25 cellular contexts compared by ENCODE assay signal in the genomic region with DNA sequence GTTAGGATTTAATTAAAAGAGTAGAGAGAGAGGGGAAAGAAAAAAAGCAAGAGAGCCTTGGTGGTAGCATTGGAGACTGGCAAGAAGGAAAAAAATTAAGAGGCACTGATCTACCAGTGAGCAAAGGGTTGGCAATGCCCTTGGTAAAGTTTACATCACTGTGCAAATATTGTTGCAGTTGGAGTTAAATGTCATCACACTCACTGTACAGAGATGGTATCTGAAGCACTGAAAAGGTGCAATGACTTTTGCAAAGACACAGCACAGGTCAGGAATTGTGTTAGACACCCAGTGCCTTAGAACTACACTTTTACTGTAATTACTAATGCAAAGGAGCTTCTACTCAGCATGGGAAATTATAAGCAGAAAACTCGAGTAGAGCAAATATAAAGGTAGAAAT.
DNase-seq lines count a peak whose midpoint lies in the region; ATAC-seq and TF ChIP-seq lines count a peak whose summit lies in the region.
"Had no signal": no experiment of that assay in that cellular context is flagged by ENCODE, and none has a peak within 500 bp of the region (broad histone marks: within the 10 kb centered on the region; RNA-seq: fewer than 3 reads in every experiment).

No MANE protein-coding gene starts in this region.

- no peak for TF ChIP-seq RAD21 in SK-N-SH (IDR thresholded peaks at IDR 0.05; ENCODE audit: low read length)

- intact Hi-C loops in PC-3 (cut with micrococcal nuclease), result loop anchor here (1.0 kb wide), 1 partner anchor 26 kb away; no protein-coding TSS in a partner anchor

- H3K9me2 ChIP-seq in SK-N-SH, result no peaks in the 10 kb centered on the region
- no peaks in the 10 kb centered on the region for H3K9me2 ChIP-seq in PC-3 (replicated peaks; ENCODE audit: low read length)

- H3K9me3 ChIP-seq in SK-N-SH (no peaks in the 10 kb centered on the region), PC-3 (ENCODE audit: low read length) (no peaks in the 10 kb centered on the region), skeletal muscle satellite cell (replicated peaks; ENCODE audit: low read length) (no peaks in the 10 kb centered on the region)
- H3K9me3 ChIP-seq: adrenal gland, ovary, testis had no signal

- no peaks in the 10 kb centered on the region for H3K36me3 Mint-ChIP-seq in stimulated activated naive B cell treated with anti-CD40 and anti-IgM and Interleukin-4, amounts not matched to agents 10 μg/mL and 1 μg/mL and 100 μg/mL, for 72 hours
- H3K36me3 Mint-ChIP-seq: brain had no signal

- H3K4me1 ChIP-seq in SK-N-SH (ENCODE audit: control insufficient read depth in 1 of 2, insufficient read depth in 2 of 2, low read depth in 1 of 2, low read length in 1 of 2) (peaks cover 6 to 36% of the 10 kb centered on the region in 2 experiments), PC-3 (ENCODE audit: insufficient read depth, low read length) (peaks cover 29% of the 10 kb centered on the region; the same call in 1 of the 2 replicates), skeletal muscle satellite cell (ENCODE audit: control insufficient read depth, insufficient read depth, low read length) (peaks cover 52% of the 10 kb centered on the region)
- H3K4me1 ChIP-seq: adrenal gland, testis had no signal

- 78% methylated on average over 1 of the region's 1 CpG for WGBS in SK-N-SH (ENCODE audit: low lambda C conversion rate)

- H3K27me3 ChIP-seq in SK-N-SH (ENCODE audit: insufficient read depth) (no peaks in the 10 kb centered on the region), PC-3 (ENCODE audit: low read length) (no peaks in the 10 kb centered on the region), skeletal muscle satellite cell (ENCODE audit: control insufficient read depth, insufficient read depth, low read length) (no peaks in the 10 kb centered on the region)
- H3K27me3 ChIP-seq: adrenal gland, ovary, testis had no signal

- H3K4me3 ChIP-seq in SK-N-SH (ENCODE audit: low read depth in 2 of 2, low read length in 1 of 2) (no peak overlapping the region), PC-3 (ENCODE audit: low read length) (peak overlapping the region; percentile 64), skeletal muscle satellite cell (ENCODE audit: low read length) (no peak overlapping the region)
- H3K4me3 ChIP-seq: adrenal gland, ovary, testis had no signal

- TF ChIP-seq EP300 in SK-N-SH (IDR thresholded peaks at IDR 0.05; ENCODE audit: borderline replicate concordance in 1 of 2, low read depth in 1 of 2, low read length in 1 of 2), result no peak

- TF ChIP-seq CTCF in SK-N-SH (IDR thresholded peaks at IDR 0.05) (no peak), PC-3 (conservative IDR thresholded peaks at IDR 0.05; ENCODE audit: low read depth, low read length) (no peak)

- H4K20me1 ChIP-seq in SK-N-SH (ENCODE audit: insufficient read depth) (no peaks in the 10 kb centered on the region), PC-3 (ENCODE audit: low read length) (no peaks in the 10 kb centered on the region)

- H3K27ac ChIP-seq in SK-N-SH (ENCODE audit: low read depth in 2 of 2, low read length in 1 of 2) (peak overlapping the region in 1 of 2 experiments; percentile 80; a peak in 2 of 4 replicates), PC-3 (ENCODE audit: low read length) (peak overlapping the region; percentile 93), epithelial cell of prostate (peak overlapping the region; percentile 92)
- H3K27ac ChIP-seq: adrenal gland, ovary, testis had no signal

- no peaks in the 10 kb centered on the region for H3K4me1 Mint-ChIP-seq in stimulated activated naive B cell treated with anti-CD40 and anti-IgM and Interleukin-4, amounts not matched to agents 10 μg/mL and 1 μg/mL and 100 μg/mL, for 72 hours
- H3K4me1 Mint-ChIP-seq: activated CD4-positive, alpha-beta memory T cell treated with anti-CD3 and anti-CD28 coated beads, Interleukin-2, amount 10 ng/mL, durations not matched to agents 7 days and 5 days had no signal

- DNase-seq in SK-N-SH (no peak), PC-3 (peak; percentile 74), epithelial cell of prostate (ENCODE audit: low read depth, low spot score) (peak; percentile 27), cerebellar nuclear complex (lab: John Stamatoyannopoulos, UW) (no peak), GM19240 (ENCODE audit: insufficient read length, low spot score) (no peak)
- no peak for DNase-seq in stimulated activated naive B cell treated with anti-CD40 and anti-IgM and Interleukin-4, amounts not matched to agents 10 μg/mL and 1 μg/mL and 100 μg/mL, for 72 hours
- DNase-seq: activated CD4-positive, alpha-beta memory T cell treated with anti-CD3 and anti-CD28 coated beads, Interleukin-2, amount 10 ng/mL, durations not matched to agents 7 days and 5 days; activated naive CD4-positive, alpha-beta T cell treated with anti-CD3 and anti-CD28 coated beads for 36 hours; adrenal gland; CD4-positive, alpha-beta T cell; hypothalamus; Karpas-422; MV-4-11; NCI-H1436; NCI-H226; nephron progenitor cell; ovary; small intestine; stimulated activated naive CD8-positive, alpha-beta T cell treated with anti-CD3 and anti-CD28 coated beads, Interleukin-15, Interleukin-2, amounts not matched to agents 100 U/mL and 50 U/mL, for 24 hours; testis had no signal

- H3F3A ChIP-seq in SK-N-SH (replicated peaks; ENCODE audit: insufficient read depth) (peaks cover 29% of the 10 kb centered on the region), PC-3 (ENCODE audit: low read length, unreplicated experiment) (no peaks in the 10 kb centered on the region)

- POLR2A ChIA-PET in SK-N-SH (lab: Yijun Ruan, JAX), result no interaction called here
- POLR2A ChIA-PET in PC-3 (lab: Charles Lee; ENCODE audit: unreplicated experiment), result interaction anchor here (0.6 kb wide), 1 partner anchor 9 kb away, joined by 12 read pairs; no protein-coding TSS in a partner anchor

- peaks cover 2 to 3% of the 10 kb centered on the region in 2 donors for H3K9me3 Mint-ChIP-seq in stimulated activated naive B cell treated with anti-CD40 and anti-IgM and Interleukin-4, amounts not matched to agents 10 μg/mL and 1 μg/mL and 100 μg/mL, for 72 hours
- H3K9me3 Mint-ChIP-seq: activated CD4-positive, alpha-beta memory T cell treated with anti-CD3 and anti-CD28 coated beads, Interleukin-2, amount 10 ng/mL, durations not matched to agents 7 days and 5 days; activated naive CD4-positive, alpha-beta T cell treated with anti-CD3 and anti-CD28 coated beads for 36 hours; brain; CD4-positive, alpha-beta T cell; nephron progenitor cell; T-helper 2 cell treated with Interferon-gamma antibody and Interleukin-4, amounts not matched to agents 5 μg/mL and 100 μg/mL, for 36 hours had no signal

- H3K9ac ChIP-seq in SK-N-SH, result peak overlapping the region; percentile 53; the same call in 1 of the 2 replicates
- H3K9ac ChIP-seq in PC-3 (ENCODE audit: low read length), result peak overlapping the region; percentile 72
- peak overlapping the region; percentile 45 for H3K9ac ChIP-seq in skeletal muscle satellite cell (ENCODE audit: low read depth, low read length)

- H3K36me3 ChIP-seq in SK-N-SH (replicated peaks in 1 of 2; ENCODE audit: control insufficient read depth in 1 of 2, insufficient read depth in 2 of 2, low read length in 1 of 2), result no peaks in the 10 kb centered on the region
- no peaks in the 10 kb centered on the region for H3K36me3 ChIP-seq in PC-3 (ENCODE audit: low read depth, low read length)
- H3K36me3 ChIP-seq in skeletal muscle satellite cell (ENCODE audit: insufficient read depth, low read length), result no peaks in the 10 kb centered on the region
- H3K36me3 ChIP-seq: adrenal gland, ovary had no signal

- no peak overlapping the region for H3K4me2 ChIP-seq in SK-N-SH
- H3K4me2 ChIP-seq in PC-3 (ENCODE audit: low read length), result peak overlapping the region; percentile 78
- peak overlapping the region; percentile 45 for H3K4me2 ChIP-seq in skeletal muscle satellite cell (ENCODE audit: low read length)

- H3K27ac Mint-ChIP-seq in stimulated activated naive B cell treated with anti-CD40 and anti-IgM and Interleukin-4, amounts not matched to agents 10 μg/mL and 1 μg/mL and 100 μg/mL, for 72 hours, result no peak overlapping the region
- H3K27ac Mint-ChIP-seq: activated CD4-positive, alpha-beta memory T cell treated with anti-CD3 and anti-CD28 coated beads, Interleukin-2, amount 10 ng/mL, durations not matched to agents 7 days and 5 days; activated naive CD4-positive, alpha-beta T cell treated with anti-CD3 and anti-CD28 coated beads for 36 hours; brain; CD4-positive, alpha-beta T cell; nephron progenitor cell; T-helper 2 cell treated with Interferon-gamma antibody and Interleukin-4, amounts not matched to agents 5 μg/mL and 100 μg/mL, for 36 hours had no signal

- H3K79me2 ChIP-seq in SK-N-SH (ENCODE audit: insufficient read depth) (no peaks in the 10 kb centered on the region), PC-3 (ENCODE audit: low read length) (peaks cover 19% of the 10 kb centered on the region)

- ATAC-seq in SK-N-SH treated with all-trans-retinoic acid at 6 μM for 48 hours (no peak), PC-3 (peak; percentile 75)
- ATAC-seq in stimulated activated naive B cell treated with anti-CD40 and anti-IgM and Interleukin-4, amounts not matched to agents 10 μg/mL and 1 μg/mL and 100 μg/mL, for 72 hours (replicated peaks), result no peak
- ATAC-seq: HepG2; stimulated activated naive CD8-positive, alpha-beta T cell treated with anti-CD3 and anti-CD28 coated beads, Interleukin-15, Interleukin-2, amounts not matched to agents 100 U/mL and 50 U/mL, for 24 hours had no signal

- CTCF ChIA-PET in SK-N-SH (lab: Yijun Ruan, JAX), result interaction anchor here (0.6 kb wide), 1 partner anchor 1658 kb away, joined by 3 read pairs; no protein-coding TSS in a partner anchor
- CTCF ChIA-PET in PC-3 (lab: Charles Lee), result no interaction called here

- H3K27me3 Mint-ChIP-seq in stimulated activated naive B cell treated with anti-CD40 and anti-IgM and Interleukin-4, amounts not matched to agents 10 μg/mL and 1 μg/mL and 100 μg/mL, for 72 hours, result peaks cover 0 to 5% of the 10 kb centered on the region in 2 donors
- H3K27me3 Mint-ChIP-seq: activated CD4-positive, alpha-beta memory T cell treated with anti-CD3 and anti-CD28 coated beads, Interleukin-2, amount 10 ng/mL, durations not matched to agents 7 days and 5 days; CD4-positive, alpha-beta T cell had no signal

- BruUV-seq in PC-3 (replicated peaks; lab: Mats Ljungman, UMichigan), result no TSS peak

- no peak overlapping the region for H3K4me3 Mint-ChIP-seq in stimulated activated naive B cell treated with anti-CD40 and anti-IgM and Interleukin-4, amounts not matched to agents 10 μg/mL and 1 μg/mL and 100 μg/mL, for 72 hours
- H3K4me3 Mint-ChIP-seq: activated CD4-positive, alpha-beta memory T cell treated with anti-CD3 and anti-CD28 coated beads, Interleukin-2, amount 10 ng/mL, durations not matched to agents 7 days and 5 days; activated naive CD4-positive, alpha-beta T cell treated with anti-CD3 and anti-CD28 coated beads for 36 hours; brain; CD4-positive, alpha-beta T cell; nephron progenitor cell; T-helper 2 cell treated with Interferon-gamma antibody and Interleukin-4, amounts not matched to agents 5 μg/mL and 100 μg/mL, for 36 hours had no signal

- H2AFZ ChIP-seq in SK-N-SH (ENCODE audit: low read depth) (no peak overlapping the region), PC-3 (ENCODE audit: low read length) (peak overlapping the region; percentile 56)

TF ChIP-seq in SK-N-SH, 30 proteins besides CTCF, POLR2A, EP300 and RAD21 (continues in another document):
- TF ChIP-seq GABPA (IDR thresholded peaks at IDR 0.05; ENCODE audit: low read depth), result no peak

TF ChIP-seq in SK-N-SH treated with all-trans-retinoic acid at 6 μM for 48 hours, 23 proteins besides CTCF, POLR2A, EP300 and RAD21 (continues in another document):
- TF ChIP-seq ZNF565 (CRISPR knock-in tag; conservative IDR thresholded peaks at IDR 0.05; ENCODE audit: low read depth), result no peak

Comparison
In these comparisons a context has a peak if more than half of its experiments do, and no peak if none do; other contexts are left out.
1. DNase-seq: peak in PC-3 (single experiment) and epithelial cell of prostate (single experiment); none in SK-N-SH (single experiment), cerebellar nuclear complex (0 of 2), GM19240 (single experiment) and stimulated activated naive B cell treated with anti-CD40 and anti-IgM and Interleukin-4, amounts not matched to agents 10 μg/mL and 1 μg/mL and 100 μg/mL, for 72 hours (single experiment).
2. Peak in every context shown above with its lines, with median percentiles within 50 percentile points of each other: H3K9ac ChIP-seq.